Comparison of ENCODE assay signal across 9 cellular contexts in genomic region chr1:11930571-11931445, GRCh38. TPM values are rescaled to one million over a fixed set of nuclear protein-coding genes. Genes with fewer than 3 reads are reported as not detected.
DNase-seq lines count a peak whose midpoint lies in the region; ATAC-seq and TF ChIP-seq lines count a peak whose summit lies in the region.
"Had no signal": no experiment of that assay in that cellular context is flagged by ENCODE, and none has a peak within 500 bp of the region (broad histone marks: within the 10 kb centered on the region; RNA-seq: fewer than 3 reads in every experiment).

No MANE protein-coding gene starts in this region.

- H3K79me2 ChIP-seq in H9 (ENCODE audit: insufficient read depth, low read length) = no peaks in the 10 kb centered on the region

- H3K27ac Mint-ChIP-seq in H9 = 0 out of 7 replicates have a peak overlapping the region, but pooled peaks of 2 of the 3 experiments have one; percentile 8 to 76
- H3K27ac Mint-ChIP-seq: activated CD8-positive, alpha-beta T cell treated with anti-CD3 and anti-CD28 coated beads, Interleukin-2, amount 10 ng/mL, durations not matched to agents 7 days and 5 days had no signal

- H3K4me1 ChIP-seq in H9 (ENCODE audit: insufficient read depth, low read length) = no peaks in the 10 kb centered on the region; the same call in 1 of the 2 replicates
- H3K4me1 ChIP-seq in RWPE2 (ENCODE audit: insufficient read depth, poor library complexity, severe bottlenecking) = peaks cover 26% of the 10 kb centered on the region
- peaks cover 21 to 36% (median 35%) of the 10 kb centered on the region in 3 donors for H3K4me1 ChIP-seq in skeletal muscle tissue (ENCODE audit: control insufficient read depth in 3 of 3, insufficient read depth in 3 of 3, low read length in 3 of 3)
- no peaks in the 10 kb centered on the region for H3K4me1 ChIP-seq in BE2C

- DNase-seq in H9 (no peak), RWPE2 (ENCODE audit: low spot score) (no peak), fibroblast of the aortic adventitia (ENCODE audit: low read depth) (peak; percentile 68), BE2C (no peak), GM19238 (ENCODE audit: insufficient read length, low spot score) (no peak)
- DNase-seq in activated CD4-positive, CD25-positive, alpha-beta regulatory T cell treated with anti-CD3 and anti-CD28 coated beads, Interleukin-2, amount 50 U/mL, for 72 hours = no peak
- DNase-seq: NCI-H1105 had no signal

- no peak overlapping the region for H2BK120ac ChIP-seq in H9 (ENCODE audit: low read depth, low read length, poor library complexity, severe bottlenecking)

- H3K36me3 ChIP-seq in RWPE2 (ENCODE audit: low read depth) (no peaks in the 10 kb centered on the region), skeletal muscle tissue (ENCODE audit: control insufficient read depth in 3 of 3, insufficient read depth in 3 of 3, low read length in 3 of 3) (no peaks in the 10 kb centered on the region), BE2C (no peaks in the 10 kb centered on the region)

- H3K14ac ChIP-seq in H9 (ENCODE audit: insufficient read depth, low read length) = no peak overlapping the region

- no peak overlapping the region for H3T11ph ChIP-seq in H9 (ENCODE audit: low read length)

- H2BK15ac ChIP-seq in H9 (ENCODE audit: low read depth, low read length) = no peak overlapping the region

- no peak overlapping the region for H3K4me3 Mint-ChIP-seq in H9
- H3K4me3 Mint-ChIP-seq: activated CD8-positive, alpha-beta T cell treated with anti-CD3 and anti-CD28 coated beads, Interleukin-2, amount 10 ng/mL, durations not matched to agents 7 days and 5 days had no signal

- H2BK5ac ChIP-seq in H9 (ENCODE audit: insufficient read length, low read length) = no peak overlapping the region

- H4K5ac ChIP-seq in H9 (ENCODE audit: insufficient read length, low read depth, low read length) = no peak overlapping the region

- no peak overlapping the region for H4K8ac ChIP-seq in H9 (replicated peaks; ENCODE audit: insufficient read length, low read depth, low read length)

- H4K91ac ChIP-seq in H9 (ENCODE audit: insufficient read length, low read depth, low read length) = no peak overlapping the region

- H3K4me1 Mint-ChIP-seq in H9 = peaks cover 18 to 24% of the 10 kb centered on the region in 2 experiments

- no CpG with 5 or more reads among the region's 7 CpGs for WGBS in H9 (ENCODE audit: extremely low coverage, insufficient read length, low lambda C conversion rate)

- no peak for ATAC-seq in RWPE2 (ENCODE audit: low read depth)
- ATAC-seq: activated CD8-positive, alpha-beta T cell treated with anti-CD3 and anti-CD28 coated beads, Interleukin-2, amount 10 ng/mL, durations not matched to agents 7 days and 5 days had no signal

- H2BK20ac ChIP-seq in H9 (ENCODE audit: low read depth, low read length, poor library complexity, severe bottlenecking) = no peak overlapping the region

- H3K23ac ChIP-seq in H9 (ENCODE audit: insufficient read length, low read depth, low read length) = no peak overlapping the region

- no peak overlapping the region for H3K4ac ChIP-seq in H9 (ENCODE audit: low read depth, low read length)

- no peak overlapping the region for H2AFZ ChIP-seq in H9 (ENCODE audit: low read length)

- H3K27me3 Mint-ChIP-seq in H9 (ENCODE audit: low read depth) = no peaks in the 10 kb centered on the region; the same call in 1 of the 2 replicates

- H3K9ac ChIP-seq in H9 (ENCODE audit: extremely low read depth, insufficient read length, low read length) = no peak overlapping the region
- no peak overlapping the region for H3K9ac ChIP-seq in skeletal muscle tissue (ENCODE audit: low read depth in 1 of 3, low read length in 3 of 3)

- no peaks in the 10 kb centered on the region for H3K36me3 Mint-ChIP-seq in H9 (ENCODE audit: insufficient read depth in 1 of 3, low read depth in 3 of 3)

- no peak overlapping the region for H3K4me3 ChIP-seq in RWPE2 (ENCODE audit: severe bottlenecking)
- H3K4me3 ChIP-seq in fibroblast of the aortic adventitia (ENCODE audit: low read depth, low read length) = no peak overlapping the region
- peak overlapping the region in 1 of 3 donors; percentile 48 for H3K4me3 ChIP-seq in skeletal muscle tissue (ENCODE audit: low read length in 3 of 3)
- H3K4me3 ChIP-seq in BE2C (ENCODE audit: low read depth, low read length) = no peak overlapping the region

- H3K9me3 ChIP-seq in H9 (ENCODE audit: control insufficient read depth, low read depth, low read length) = no peaks in the 10 kb centered on the region
- no peaks in the 10 kb centered on the region for H3K9me3 ChIP-seq in RWPE2 (ENCODE audit: severe bottlenecking)
- no peaks in the 10 kb centered on the region for H3K9me3 ChIP-seq in skeletal muscle tissue (ENCODE audit: control insufficient read depth in 3 of 3, low read length in 3 of 3)
- no peaks in the 10 kb centered on the region for H3K9me3 ChIP-seq in BE2C

- H3K27me3 ChIP-seq in H9 (ENCODE audit: insufficient read depth, low read length) (no peaks in the 10 kb centered on the region), RWPE2 (ENCODE audit: insufficient read depth, poor library complexity, severe bottlenecking) (no peaks in the 10 kb centered on the region), skeletal muscle tissue (ENCODE audit: control insufficient read depth in 3 of 3, insufficient read depth in 3 of 3, low read length in 3 of 3) (no peaks in the 10 kb centered on the region), BE2C (no peaks in the 10 kb centered on the region)

- no peak overlapping the region for H3K56ac ChIP-seq in H9 (ENCODE audit: insufficient read length, low read depth, low read length)

- no peaks in the 10 kb centered on the region; a peak in 2 of 5 replicates for H3K9me3 Mint-ChIP-seq in H9

- no peak overlapping the region for H2BK12ac ChIP-seq in H9 (ENCODE audit: insufficient read length, low read depth, low read length)

- H3K4me2 ChIP-seq in H9 (ENCODE audit: insufficient read depth, insufficient read length, low read length) = no peak overlapping the region

- H4K20me1 ChIP-seq in H9 (ENCODE audit: control insufficient read depth, insufficient read depth, insufficient read length) = no peaks in the 10 kb centered on the region

- H2AK5ac ChIP-seq in H9 (ENCODE audit: insufficient read length, low read length) = no peak overlapping the region

- H3K27ac ChIP-seq in H9 (ENCODE audit: insufficient read length, low read depth, low read length) = no peak overlapping the region
- H3K27ac ChIP-seq in RWPE2 (ENCODE audit: poor library complexity, severe bottlenecking) = peak overlapping the region; percentile 85
- H3K27ac ChIP-seq in skeletal muscle tissue (ENCODE audit: low read depth, low read length) = peak overlapping the region; percentile 44

- H3K18ac ChIP-seq in H9 (ENCODE audit: insufficient read length, low read depth, low read length) = no peak overlapping the region

- TF ChIP-seq CTCF in H9 (conservative IDR thresholded peaks at IDR 0.05) (no peak), RWPE2 (IDR thresholded peaks at IDR 0.05; ENCODE audit: poor library complexity, severe bottlenecking) (no peak), fibroblast of the aortic adventitia (IDR thresholded peaks at IDR 0.05; ENCODE audit: insufficient read depth, low read length) (no peak), BE2C (IDR thresholded peaks at IDR 0.05; ENCODE audit: low read depth, low read length) (no peak)

- H3K79me1 ChIP-seq in H9 (ENCODE audit: insufficient read depth, low read depth, low read length, poor library complexity, severe bottlenecking) = no peaks in the 10 kb centered on the region

- H3K23me2 ChIP-seq in H9 (ENCODE audit: insufficient read length, low read depth, low read length, poor library complexity, severe bottlenecking) = peaks cover 9% of the 10 kb centered on the region

RNA-seq across cellular contexts. Expression of gene PLOD1, which starts 3.7 kb away (rescaled TPM):
- 57.0 TPM in 2 replicates for total RNA-seq in H9 (2021)
- 116 and 123 TPM in 2 replicates for total RNA-seq in fibroblast of the aortic adventitia (ENCODE audit: low replicate concordance)
- total RNA-seq in skeletal muscle tissue = 97.6 TPM
- 53.3 TPM for polyA plus RNA-seq in BE2C (2012; ENCODE audit: insufficient read depth, insufficient read length, low read depth)

RNA-seq across cellular contexts. Expression of gene KIAA2013, which starts 4.6 kb away (rescaled TPM):
- total RNA-seq in H9 (2021) (45.7 and 46.8 TPM in 2 replicates), fibroblast of the aortic adventitia (ENCODE audit: low replicate concordance) (37.8 and 86.9 TPM in 2 replicates), skeletal muscle tissue (20.9 TPM)
- polyA plus RNA-seq in BE2C (2012; ENCODE audit: insufficient read depth, insufficient read length, low read depth) = 48.0 TPM

RNA-seq across cellular contexts. Expression of gene MFN2, which starts 49.4 kb away (rescaled TPM):
- total RNA-seq in H9 (2021) (61.4 and 63.3 TPM in 2 replicates), fibroblast of the aortic adventitia (ENCODE audit: low replicate concordance) (41.9 and 59.7 TPM in 2 replicates), skeletal muscle tissue (37.6 TPM)
- 51.6 TPM for polyA plus RNA-seq in BE2C (2012; ENCODE audit: insufficient read depth, insufficient read length, low read depth)
